In the genomic region with DNA sequence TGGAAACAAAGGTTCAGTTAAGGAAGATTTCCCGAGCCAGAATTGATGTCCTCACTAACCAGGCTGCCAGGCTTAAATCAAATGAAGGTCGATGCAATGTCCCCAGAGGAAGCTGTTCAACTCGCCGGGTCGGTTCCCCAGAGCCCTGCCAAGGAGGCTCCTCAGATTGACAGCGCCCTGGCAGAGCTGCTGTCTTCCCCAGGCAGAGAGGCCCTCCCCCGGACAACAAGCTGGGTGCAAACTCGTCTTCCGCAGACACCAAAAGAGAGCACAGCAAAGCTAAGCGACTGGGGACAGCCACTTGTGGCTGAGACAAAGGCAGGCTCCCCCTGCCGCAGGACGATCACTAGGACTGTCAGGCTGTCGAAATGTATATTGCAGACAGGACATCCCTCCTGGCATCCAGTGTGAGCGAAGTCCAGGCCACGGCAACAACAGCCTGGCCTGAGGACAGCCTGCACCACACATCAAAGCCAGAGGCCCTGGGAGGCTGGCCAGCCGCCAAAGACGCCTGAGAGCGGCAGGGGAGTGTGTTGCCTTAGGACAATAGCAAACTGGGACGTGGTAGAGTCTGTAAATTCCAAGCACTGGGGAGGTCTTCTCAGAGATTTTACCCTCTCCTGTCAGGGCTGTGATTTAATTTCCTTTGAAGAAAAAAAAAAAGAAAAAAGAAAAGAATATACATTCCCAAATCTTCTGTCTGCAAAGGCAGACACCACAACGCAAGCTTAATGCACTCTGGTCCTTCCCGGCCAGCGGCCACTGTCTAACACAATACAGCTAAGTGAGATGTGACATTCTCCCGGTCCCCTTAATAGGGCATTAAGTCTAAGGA, we compare ENCODE assay signal across 8 cellular contexts.
DNase-seq lines count a peak whose midpoint lies in the region; ATAC-seq and TF ChIP-seq lines count a peak whose summit lies in the region.

No MANE protein-coding gene starts in this region.

- peak; percentile 52 to 65 for ATAC-seq in naive B cell (ENCODE audit: low read depth in 2 of 2)
- ATAC-seq in GM18858 (IDR thresholded peaks at IDR 0.05; ENCODE audit: unreplicated experiment), result no peak

- H3K4me3 Mint-ChIP-seq in naive B cell (peak overlapping the region; percentile 77 to 91 (median 87)), type B pancreatic cell (peak overlapping the region; percentile 76)

- H3K36me3 Mint-ChIP-seq in naive B cell, result no peaks in the 10 kb centered on the region
- H3K36me3 Mint-ChIP-seq in type B pancreatic cell, result no peaks in the 10 kb centered on the region

- TF ChIP-seq CTCF in fibroblast of mammary gland (conservative IDR thresholded peaks at IDR 0.05; ENCODE audit: control insufficient read depth, insufficient read depth, low read depth, low read length) (no peak), type B pancreatic cell (conservative IDR thresholded peaks at IDR 0.05) (no peak)

- H3K9me3 Mint-ChIP-seq in naive B cell, result no peaks in the 10 kb centered on the region
- no peaks in the 10 kb centered on the region for H3K9me3 Mint-ChIP-seq in type B pancreatic cell

- H3K27me3 Mint-ChIP-seq in naive B cell (no peaks in the 10 kb centered on the region), type B pancreatic cell (no peaks in the 10 kb centered on the region)

- no peak overlapping the region for H3K4me3 ChIP-seq in fibroblast of mammary gland (ENCODE audit: control insufficient read depth, low read depth, low read length)

- H3K27ac Mint-ChIP-seq in naive B cell, result peak overlapping the region; percentile 80 to 98 (median 94)
- H3K27ac Mint-ChIP-seq in type B pancreatic cell, result peak overlapping the region; percentile 93

- DNase-seq in NCI-H524 (lab: John Stamatoyannopoulos, UW) (peak; percentile 31 to 68), NCI-H524 treated with DMSO at 0.1 percent for 48 hours (lab: John Stamatoyannopoulos, UW) (no peak), NCI-H446 (lab: John Stamatoyannopoulos, UW) (peak; percentile 65 to 87), fibroblast of mammary gland (ENCODE audit: low read depth) (peak; percentile 80), naive B cell (no peak), type B pancreatic cell (ENCODE audit: extremely low spot score, unreplicated experiment) (peak; percentile 85)
- peak; percentile 82 for DNase-seq in activated effector memory CD4-positive, alpha-beta T cell treated with anti-CD3 and anti-CD28 coated beads, Interleukin-2, amount 50 U/mL, for 16 hours

- peaks cover 67 to 90% (median 85%) of the 10 kb centered on the region in 3 donors for H3K4me1 Mint-ChIP-seq in naive B cell
- H3K4me1 Mint-ChIP-seq in type B pancreatic cell (ENCODE audit: unreplicated experiment), result peaks cover 71% of the 10 kb centered on the region

Comparison
In these comparisons a context has a peak if more than half of its experiments do, and no peak if none do; other contexts are left out.
1. DNase-seq: peak in NCI-H524 (2 of 2), NCI-H446 (2 of 2), activated effector memory CD4-positive, alpha-beta T cell treated with anti-CD3 and anti-CD28 coated beads, Interleukin-2, amount 50 U/mL, for 16 hours (single experiment), fibroblast of mammary gland (single experiment) and type B pancreatic cell (single experiment); none in NCI-H524 treated with DMSO at 0.1 percent for 48 hours (single experiment) and naive B cell (single experiment).